ENCODE assay signal across 1 cellular context in the genomic region with DNA sequence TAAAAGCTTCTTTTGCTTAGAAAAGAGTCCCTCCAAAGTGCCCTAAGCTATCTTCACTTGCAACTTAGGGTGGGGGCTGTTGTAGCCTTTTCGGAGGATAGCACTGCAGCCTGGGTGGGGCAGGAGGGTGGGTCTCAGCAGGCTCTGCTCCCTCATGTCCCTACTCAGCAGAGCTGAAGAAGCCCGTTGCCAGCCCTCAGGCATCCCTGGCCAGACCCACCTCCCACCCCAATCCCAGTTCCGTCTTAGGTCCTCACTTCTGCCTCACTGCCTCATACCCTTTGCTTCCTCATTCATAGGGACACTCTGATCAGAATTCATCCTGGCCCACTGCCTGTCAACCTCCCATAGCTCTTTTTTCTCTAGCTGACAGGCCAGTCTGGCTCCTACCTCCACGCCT.
TF ChIP-seq lines count a peak whose summit lies in the region.

No MANE protein-coding gene starts in this region.

TF ChIP-seq in HEK293, 187 proteins besides CTCF, POLR2A, EP300 and RAD21 (continued from another document):
- TF ChIP-seq, protein P1, sequence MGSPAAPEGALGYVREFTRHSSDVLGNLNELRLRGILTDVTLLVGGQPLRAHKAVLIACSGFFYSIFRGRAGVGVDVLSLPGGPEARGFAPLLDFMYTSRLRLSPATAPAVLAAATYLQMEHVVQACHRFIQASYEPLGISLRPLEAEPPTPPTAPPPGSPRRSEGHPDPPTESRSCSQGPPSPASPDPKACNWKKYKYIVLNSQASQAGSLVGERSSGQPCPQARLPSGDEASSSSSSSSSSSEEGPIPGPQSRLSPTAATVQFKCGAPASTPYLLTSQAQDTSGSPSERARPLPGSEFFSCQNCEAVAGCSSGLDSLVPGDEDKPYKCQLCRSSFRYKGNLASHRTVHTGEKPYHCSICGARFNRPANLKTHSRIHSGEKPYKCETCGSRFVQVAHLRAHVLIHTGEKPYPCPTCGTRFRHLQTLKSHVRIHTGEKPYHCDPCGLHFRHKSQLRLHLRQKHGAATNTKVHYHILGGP (tag by site-specific recombination; IDR thresholded peaks at IDR 0.05): no peak
